22 cellular contexts compared by ENCODE assay signal in the genomic region with DNA sequence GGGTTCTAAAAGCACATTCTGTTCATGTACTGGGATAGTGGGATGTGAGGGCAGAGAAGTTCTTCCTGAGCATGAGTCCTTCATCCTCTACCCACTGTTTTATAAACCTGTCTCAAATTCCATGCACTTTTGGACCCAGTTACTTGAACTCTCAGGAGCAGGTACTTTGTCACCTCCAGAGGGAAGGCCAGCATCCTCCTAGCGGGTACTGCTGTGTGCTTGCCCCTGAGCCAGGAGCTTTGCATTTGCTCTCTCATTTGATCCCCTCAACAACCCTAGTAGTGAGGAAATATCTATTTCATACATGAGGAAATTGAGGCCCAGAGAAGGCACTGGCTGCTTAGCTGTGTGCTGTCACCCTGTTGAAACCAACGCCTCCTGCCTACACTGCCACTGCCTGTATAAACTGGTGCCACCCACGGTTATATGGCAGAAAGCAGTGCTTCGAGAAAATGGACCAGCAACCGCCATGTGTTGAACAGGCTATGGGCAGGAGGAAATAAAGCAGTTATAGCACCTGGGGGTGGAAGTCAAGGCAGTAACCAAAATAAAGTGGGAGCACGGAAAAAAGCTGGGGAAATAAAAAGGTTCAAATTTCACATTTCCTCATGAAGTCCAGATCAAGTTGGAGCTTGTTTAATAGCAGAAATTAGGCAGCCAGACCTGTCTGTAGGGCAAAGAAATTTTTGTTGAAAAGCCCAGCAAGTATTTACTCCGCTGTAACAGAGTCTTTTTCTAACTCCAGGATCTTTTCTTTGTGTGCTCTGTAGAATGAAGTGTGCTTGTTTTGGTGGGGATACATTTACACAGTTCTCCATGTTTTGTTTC. TPM values are rescaled to one million over a fixed set of nuclear protein-coding genes. Genes with fewer than 3 reads are reported as not detected.
DNase-seq lines count a peak whose midpoint lies in the region; TF ChIP-seq lines count a peak whose summit lies in the region.
"Had no signal": no experiment of that assay in that cellular context is flagged by ENCODE, and none has a peak within 500 bp of the region (broad histone marks: within the 10 kb centered on the region; RNA-seq: fewer than 3 reads in every experiment).

No MANE protein-coding gene starts in this region.

- WGBS in mammary epithelial cell (ENCODE audit: low coverage, missing lambda C conversion rate), result 16% methylated on average over 7 of the region's 7 CpGs

- peaks cover 40% of the 10 kb centered on the region for H3K27me3 Mint-ChIP-seq in mesothelial cell of epicardium (ENCODE audit: low read depth)

- BruUV-seq in mammary epithelial cell (replicated peaks; lab: Mats Ljungman, UMichigan), result no TSS peak

- no peaks in the 10 kb centered on the region for H3K36me3 Mint-ChIP-seq in mesothelial cell of epicardium
- H3K36me3 Mint-ChIP-seq: activated CD4-positive, alpha-beta memory T cell treated with anti-CD3 and anti-CD28 coated beads for 36 hours; activated naive CD4-positive, alpha-beta T cell treated with anti-CD3 and anti-CD28 coated beads, Interleukin-2, amount 10 ng/mL, durations not matched to agents 7 days and 5 days had no signal

- intact Hi-C loops in mammary epithelial cell (cut with micrococcal nuclease), result loop anchor here (1.0 to 2.0 kb wide), 3 partner anchors 11 to 82 kb away; a partner anchor contains a TSS
- intact Hi-C loops in uterus (cut with DNase I; ENCODE audit: low total_unique reads), result no loop called here
- intact Hi-C loops in posterior cingulate gyrus (cut with DNase I), result no loop called here

- TF ChIP-seq CTCF in mammary epithelial cell (conservative IDR thresholded peaks at IDR 0.05 in 1 of 2, IDR thresholded peaks at IDR 0.05 in 1 of 2; ENCODE audit: extremely low read depth in 1 of 2, insufficient read depth in 1 of 2, low read depth in 1 of 2, low read length in 2 of 2), result no peak
- no peak for TF ChIP-seq CTCF in mesothelial cell of epicardium (IDR thresholded peaks at IDR 0.05; ENCODE audit: unreplicated experiment)
- TF ChIP-seq CTCF in uterus (IDR thresholded peaks at IDR 0.05), result no peak

- H3K79me2 ChIP-seq in mammary epithelial cell (ENCODE audit: insufficient read depth, low read length), result no peaks in the 10 kb centered on the region

- H3K9me3 ChIP-seq in mammary epithelial cell (replicated peaks; ENCODE audit: insufficient read depth, low read length), result no peaks in the 10 kb centered on the region
- H3K9me3 ChIP-seq in uterus, result no peaks in the 10 kb centered on the region
- H3K9me3 ChIP-seq: BLaER1 had no signal

- H3K4me1 ChIP-seq in mammary epithelial cell (ENCODE audit: insufficient read depth, low read length) (peaks cover 51% of the 10 kb centered on the region), uterus (peaks cover 0 to 4% of the 10 kb centered on the region in 2 donors)

- H2AFZ ChIP-seq in mammary epithelial cell (ENCODE audit: low read depth, low read length), result peak overlapping the region; percentile 77

- H3K4me3 ChIP-seq in mammary epithelial cell (replicated peaks in 1 of 3; ENCODE audit: insufficient read depth in 1 of 3, low read depth in 2 of 3, low read length in 3 of 3), result peak overlapping the region in 2 of 3 experiments; percentile 14 to 37
- no peak overlapping the region for H3K4me3 ChIP-seq in uterus
- H3K4me3 ChIP-seq: BLaER1 had no signal

- H3K36me3 ChIP-seq in mammary epithelial cell (ENCODE audit: insufficient read depth, low read length), result no peaks in the 10 kb centered on the region
- H3K36me3 ChIP-seq in uterus, result no peaks in the 10 kb centered on the region
- H3K36me3 ChIP-seq: BLaER1, WERI-Rb-1 had no signal

- no peak for TF ChIP-seq POLR2A in uterus (IDR thresholded peaks at IDR 0.05)

- peaks cover 30% of the 10 kb centered on the region for H3K4me1 Mint-ChIP-seq in mesothelial cell of epicardium
- H3K4me1 Mint-ChIP-seq: activated naive CD4-positive, alpha-beta T cell treated with anti-CD3 and anti-CD28 coated beads, Interleukin-2, amount 10 ng/mL, durations not matched to agents 7 days and 5 days had no signal

- no peaks in the 10 kb centered on the region for H4K20me1 ChIP-seq in mammary epithelial cell (ENCODE audit: insufficient read depth, low read length)
- H4K20me1 ChIP-seq: BLaER1 had no signal

- H3K9ac ChIP-seq in mammary epithelial cell (ENCODE audit: insufficient read depth, low read length), result peak overlapping the region; percentile 94
- H3K9ac ChIP-seq: BLaER1 had no signal

- dilution Hi-C loops in mammary epithelial cell (cut with HindIII; ENCODE audit: low sequenced_read_pairs), result no loop called here

- in situ Hi-C loops in mammary epithelial cell (cut with MboI; ENCODE audit: low sequenced_read_pairs in 2 of 2), result no loop called here

- peak overlapping the region; percentile 85 for H3K4me2 ChIP-seq in mammary epithelial cell (ENCODE audit: insufficient read depth, low read depth, low read length)
- H3K4me2 ChIP-seq: BLaER1 had no signal

- DNase-seq in NCI-H2171 treated with DMSO at 0.1 percent for 48 hours (lab: John Stamatoyannopoulos, UW) (peak; percentile 15), NCI-H2171 (lab: John Stamatoyannopoulos, UW) (no peak), mammary epithelial cell (peak; percentile 70), mesothelial cell of epicardium (ENCODE audit: low spot score in 2 of 2, unreplicated experiment in 2 of 2) (no peak), uterus (no peak), posterior cingulate gyrus (no peak), NCI-H187 treated with DMSO at 0.1 percent for 48 hours (lab: John Stamatoyannopoulos, UW) (no peak), NCI-H1048 (lab: John Stamatoyannopoulos, UW) (no peak)
- DNase-seq: activated CD4-positive, alpha-beta memory T cell treated with anti-CD3 and anti-CD28 coated beads for 36 hours; activated naive CD4-positive, alpha-beta T cell treated with anti-CD3 and anti-CD28 coated beads, Interleukin-2, amount 10 ng/mL, durations not matched to agents 7 days and 5 days; cortex of kidney; foreskin melanocyte; Karpas-422; NCI-H1417; NCI-H226; SHP77 treated with DMSO at 0.1 percent for 48 hours; stimulated activated CD4-positive, alpha-beta T cell treated with anti-CD3 and anti-CD28 coated beads, Interleukin-2, amount 100 ng/mL, for 48 hours; WERI-Rb-1 had no signal

- H3K27me3 ChIP-seq in mammary epithelial cell (ENCODE audit: insufficient read depth, low read length) (no peaks in the 10 kb centered on the region), uterus (no peaks in the 10 kb centered on the region)
- H3K27me3 ChIP-seq: BLaER1 had no signal

- H3K27ac ChIP-seq in mammary epithelial cell (ENCODE audit: insufficient read depth, low read depth, low read length) (peak overlapping the region; percentile 99), uterus (peak overlapping the region; percentile 45 to 53)
- H3K27ac ChIP-seq: BLaER1, WERI-Rb-1 had no signal

- no peaks in the 10 kb centered on the region for H3K9me3 Mint-ChIP-seq in mesothelial cell of epicardium
- H3K9me3 Mint-ChIP-seq: activated CD4-positive, alpha-beta memory T cell treated with anti-CD3 and anti-CD28 coated beads for 36 hours; activated naive CD4-positive, alpha-beta T cell treated with anti-CD3 and anti-CD28 coated beads, Interleukin-2, amount 10 ng/mL, durations not matched to agents 7 days and 5 days; T-helper 1 cell treated with Interleukin-12 subunit alpha and Interleukin-12 subunit beta and Interleukin-4 antibody, amounts not matched to agents 30 μg/mL and 1 μg/mL, for 36 hours had no signal

- CTCF ChIA-PET in mammary epithelial cell (lab: Charles Lee; ENCODE audit: low non-redundant PET), result no interaction called here

- peak overlapping the region; percentile 55 for H3K27ac Mint-ChIP-seq in mesothelial cell of epicardium
- H3K27ac Mint-ChIP-seq: activated CD4-positive, alpha-beta memory T cell treated with anti-CD3 and anti-CD28 coated beads for 36 hours; activated naive CD4-positive, alpha-beta T cell treated with anti-CD3 and anti-CD28 coated beads, Interleukin-2, amount 10 ng/mL, durations not matched to agents 7 days and 5 days; T-helper 1 cell treated with Interleukin-12 subunit alpha and Interleukin-12 subunit beta and Interleukin-4 antibody, amounts not matched to agents 30 μg/mL and 1 μg/mL, for 36 hours had no signal

- H3K4me3 Mint-ChIP-seq in mesothelial cell of epicardium, result peak overlapping the region; percentile 2
- H3K4me3 Mint-ChIP-seq: activated CD4-positive, alpha-beta memory T cell treated with anti-CD3 and anti-CD28 coated beads for 36 hours; activated naive CD4-positive, alpha-beta T cell treated with anti-CD3 and anti-CD28 coated beads, Interleukin-2, amount 10 ng/mL, durations not matched to agents 7 days and 5 days; T-helper 1 cell treated with Interleukin-12 subunit alpha and Interleukin-12 subunit beta and Interleukin-4 antibody, amounts not matched to agents 30 μg/mL and 1 μg/mL, for 36 hours had no signal

RNA-seq across cellular contexts. Expression of a gene that starts 38.0 kb away (rescaled TPM):
- total RNA-seq in mammary epithelial cell (under 1 TPM; 0.28 to 0.33 TPM), mesothelial cell of epicardium (4.4 to 5.2 TPM (median 4.5 TPM) in 3 replicates), uterus (1 to 10 TPM in 1 of 4 donors, under 1 TPM in 1, not detected in 2; 0.12 to 1.9 TPM)
- 0.06 TPM for polyA plus RNA-seq in mammary epithelial cell
- polyA minus RNA-seq in mammary epithelial cell, result not detected
- total RNA-seq: A172, G401 had no signal

Comparison
In these comparisons a context has a peak if more than half of its experiments do, and no peak if none do; other contexts are left out.
1. DNase-seq: peak in NCI-H2171 treated with DMSO at 0.1 percent for 48 hours (single experiment) and mammary epithelial cell (single experiment); none in NCI-H2171 (single experiment), mesothelial cell of epicardium (0 of 2), uterus (0 of 2), posterior cingulate gyrus (0 of 10), NCI-H187 treated with DMSO at 0.1 percent for 48 hours (single experiment) and NCI-H1048 (single experiment).
2. H3K4me3 ChIP-seq: peak in mammary epithelial cell (2 of 3); none in uterus (0 of 2).